Comparison of ENCODE assay signal across 19 cellular contexts in genomic region chr2:172131713-172132555, GRCh38. TPM values are rescaled to one million over a fixed set of nuclear protein-coding genes. Genes with fewer than 3 reads are reported as not detected.
"Had no signal": no experiment of that assay in that cellular context is flagged by ENCODE, and none has a peak within 500 bp of the region (broad histone marks: within the 10 kb centered on the region; RNA-seq: fewer than 3 reads in every experiment).

No MANE protein-coding gene starts in this region.

- H3K4me2 ChIP-seq: hepatocyte had no signal

- H3K27me3 ChIP-seq: dorsolateral prefrontal cortex, hepatocyte had no signal

- DNase-seq: activated CD4-positive, alpha-beta T cell treated with anti-CD3 and anti-CD28 coated beads, Interleukin-2, amount 50 U/mL, for 48 hours; activated naive CD4-positive, alpha-beta T cell treated with anti-CD3 and anti-CD28 coated beads for 36 hours; activated T-cell treated with anti-CD3 and anti-CD28 coated beads, Interleukin-2, amount 50 U/mL, for 1 hour; dorsolateral prefrontal cortex; left colon; naive B cell; posterior cingulate gyrus; stimulated activated CD4-positive, alpha-beta T cell treated with anti-CD3 and anti-CD28 coated beads, Interleukin-15, amount 100 ng/mL, for 24 hours; stimulated activated CD4-positive, alpha-beta T cell treated with anti-CD3 and anti-CD28 coated beads, Interleukin-4, amount 100 ng/mL, for 24 hours; stimulated activated naive CD4-positive, alpha-beta T cell treated with Interleukin-2 at 50 U/mL for 16 hours; substantia nigra; T-helper 1 cell; T1000; trophoblast cell had no signal

- H3K36me3 Mint-ChIP-seq: naive B cell had no signal

- H3K4me3 Mint-ChIP-seq: activated naive CD4-positive, alpha-beta T cell treated with anti-CD3 and anti-CD28 coated beads for 36 hours; naive B cell had no signal

- H3K9me3 Mint-ChIP-seq: activated T-helper 2 cell treated with anti-CD3 and anti-CD28 coated beads, Interferon-gamma antibody, Interleukin-2, Interleukin-4, amounts not matched to agents 10 μg/mL and 5 μg/mL and 100 μg/mL, durations not matched to agents 14 hours and 24 hours and 36 hours had no signal

- H3K27ac Mint-ChIP-seq: activated naive CD4-positive, alpha-beta T cell treated with anti-CD3 and anti-CD28 coated beads for 36 hours; activated T-helper 2 cell treated with anti-CD3 and anti-CD28 coated beads, Interferon-gamma antibody, Interleukin-2, Interleukin-4, amounts not matched to agents 10 μg/mL and 5 μg/mL and 100 μg/mL, durations not matched to agents 14 hours and 24 hours and 36 hours had no signal

- H3K27ac ChIP-seq: dorsolateral prefrontal cortex, hepatocyte had no signal

- H3K79me2 ChIP-seq: hepatocyte had no signal

- H2AFZ ChIP-seq: hepatocyte had no signal

- H3K4me1 Mint-ChIP-seq: naive B cell had no signal

- H3K4me3 ChIP-seq: dorsolateral prefrontal cortex, hepatocyte, lung had no signal

RNA-seq across cellular contexts. Expression of gene DLX2, which starts 29.2 kb away (rescaled TPM):
- total RNA-seq: activated naive CD4-positive, alpha-beta T cell treated with anti-CD3 and anti-CD28 coated beads for 36 hours; esophagus mucosa; skeletal muscle tissue had no signal

RNA-seq across cellular contexts. Expression of gene DLX1, which starts 46.6 kb away (rescaled TPM):
- total RNA-seq: activated naive CD4-positive, alpha-beta T cell treated with anti-CD3 and anti-CD28 coated beads for 36 hours; esophagus mucosa; hepatocyte; lung; skeletal muscle tissue had no signal
